In the genomic region with DNA sequence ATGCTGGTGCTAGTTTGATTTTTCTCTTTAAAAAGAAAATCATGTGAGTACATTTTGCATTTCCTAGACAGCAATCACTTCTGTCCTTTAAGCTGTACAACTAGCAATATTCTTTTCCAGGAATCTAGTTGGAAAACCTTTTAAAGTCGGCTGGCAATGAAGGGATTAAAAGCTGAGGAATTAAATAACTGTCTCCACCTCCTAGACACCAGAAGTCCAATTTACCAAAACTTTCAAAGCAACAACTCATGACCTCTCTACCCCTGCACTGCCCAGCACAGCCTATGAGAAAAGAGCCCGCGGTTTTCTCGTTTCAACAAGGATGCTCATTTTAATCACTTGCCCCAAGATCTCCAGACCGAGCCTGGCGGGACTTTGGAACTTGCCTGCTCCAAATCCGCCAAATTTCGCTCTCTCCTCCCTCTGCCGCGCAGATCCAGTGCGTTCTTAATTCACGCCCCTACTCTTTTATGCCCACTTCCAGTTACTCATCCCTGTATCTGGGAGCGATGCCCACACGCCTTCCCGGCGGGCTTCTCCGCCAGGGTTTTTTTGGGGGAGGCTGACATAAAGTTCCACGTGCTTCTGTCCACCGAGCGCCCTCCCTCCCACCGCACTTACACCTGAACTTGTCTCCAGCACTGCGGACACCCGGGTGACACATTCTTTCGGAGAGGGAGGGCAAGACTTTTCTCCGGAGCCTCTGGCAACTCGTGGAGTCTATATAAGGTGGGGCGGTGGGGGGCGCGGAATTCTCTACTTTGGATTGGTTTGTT, we compare ENCODE assay signal across 10 cellular contexts. TPM values are rescaled to one million over a fixed set of nuclear protein-coding genes. Genes with fewer than 3 reads are reported as not detected.
DNase-seq lines count a peak whose midpoint lies in the region; ATAC-seq and TF ChIP-seq lines count a peak whose summit lies in the region.
"Had no signal": no experiment of that assay in that cellular context is flagged by ENCODE, and none has a peak within 500 bp of the region (broad histone marks: within the 10 kb centered on the region; RNA-seq: fewer than 3 reads in every experiment).

No MANE protein-coding gene starts in this region.

- no peaks in the 10 kb centered on the region for H3K4me1 ChIP-seq in urinary bladder (ENCODE audit: insufficient read depth)

- ATAC-seq in HG02763 (IDR thresholded peaks at IDR 0.05; ENCODE audit: unreplicated experiment) = no peak

- peak overlapping the region; percentile 88 for H3K4me3 Mint-ChIP-seq in glutamatergic neuron (ENCODE audit: unreplicated experiment)
- H3K4me3 Mint-ChIP-seq in neural crest cell = peak overlapping the region; percentile 81

- H3K9me3 Mint-ChIP-seq in glutamatergic neuron (ENCODE audit: unreplicated experiment) (peaks cover 4% of the 10 kb centered on the region), neural crest cell (no peaks in the 10 kb centered on the region)

- no peak overlapping the region for H3K27ac ChIP-seq in urinary bladder (ENCODE audit: low read depth)
- H3K27ac ChIP-seq: HL-60 had no signal

- peak overlapping the region; percentile 20; the same call in 1 of the 2 replicates for H3K4me3 ChIP-seq in Jurkat, Clone E6-1 (ENCODE audit: low read length)
- H3K4me3 ChIP-seq in urinary bladder (ENCODE audit: low read depth, low read length) = peak overlapping the region; percentile 81

- no peak for DNase-seq in Jurkat, Clone E6-1 (ENCODE audit: low read depth, low spot score)
- DNase-seq in glutamatergic neuron (no peak), neural crest cell (ENCODE audit: low read depth, low spot score) (no peak), T-helper 1 cell (no peak), germinal center (ENCODE audit: low spot score) (no peak)
- DNase-seq: NCI-H510A treated with DMSO at 0.1 percent for 48 hours had no signal

- no peaks in the 10 kb centered on the region for H3K36me3 ChIP-seq in urinary bladder (ENCODE audit: insufficient read depth)

- H3K27ac Mint-ChIP-seq in glutamatergic neuron (ENCODE audit: unreplicated experiment) = no peak overlapping the region
- no peak overlapping the region for H3K27ac Mint-ChIP-seq in neural crest cell (ENCODE audit: unreplicated experiment)

- 17% methylated on average over 29 of the region's 29 CpGs for WGBS in urinary bladder

- H3K36me3 Mint-ChIP-seq in glutamatergic neuron (ENCODE audit: unreplicated experiment) = no peaks in the 10 kb centered on the region
- no peaks in the 10 kb centered on the region for H3K36me3 Mint-ChIP-seq in neural crest cell (ENCODE audit: low read depth)

- H3K4me1 Mint-ChIP-seq in glutamatergic neuron (ENCODE audit: low read depth, unreplicated experiment) (peaks cover 6% of the 10 kb centered on the region), neural crest cell (peaks cover 39% of the 10 kb centered on the region)

- peaks cover 13% of the 10 kb centered on the region for H3K27me3 Mint-ChIP-seq in glutamatergic neuron (ENCODE audit: unreplicated experiment)
- H3K27me3 Mint-ChIP-seq in neural crest cell (ENCODE audit: low read depth) = peaks cover 76% of the 10 kb centered on the region

- no peak for TF ChIP-seq CTCF in glutamatergic neuron (IDR thresholded peaks at IDR 0.05; ENCODE audit: partially characterized antibody, unreplicated experiment)
- no peak for TF ChIP-seq CTCF in neural crest cell (conservative IDR thresholded peaks at IDR 0.05)

RNA-seq across cellular contexts. Expression of a gene that starts 2.5 kb away (rescaled TPM):
- 7.1 TPM for polyA plus RNA-seq in Jurkat, Clone E6-1 (2012; ENCODE audit: insufficient read depth, insufficient read length)
- total RNA-seq in glutamatergic neuron (ENCODE audit: unreplicated experiment) (11.0 TPM), neural crest cell (3.1 and 3.2 TPM in 2 replicates), urinary bladder (25.7 TPM)
- 3.0 TPM for polyA plus RNA-seq in urinary bladder
- total RNA-seq: glomerular endothelial cell had no signal
